ENCODE assay signal across 10 cellular contexts in the genomic region with DNA sequence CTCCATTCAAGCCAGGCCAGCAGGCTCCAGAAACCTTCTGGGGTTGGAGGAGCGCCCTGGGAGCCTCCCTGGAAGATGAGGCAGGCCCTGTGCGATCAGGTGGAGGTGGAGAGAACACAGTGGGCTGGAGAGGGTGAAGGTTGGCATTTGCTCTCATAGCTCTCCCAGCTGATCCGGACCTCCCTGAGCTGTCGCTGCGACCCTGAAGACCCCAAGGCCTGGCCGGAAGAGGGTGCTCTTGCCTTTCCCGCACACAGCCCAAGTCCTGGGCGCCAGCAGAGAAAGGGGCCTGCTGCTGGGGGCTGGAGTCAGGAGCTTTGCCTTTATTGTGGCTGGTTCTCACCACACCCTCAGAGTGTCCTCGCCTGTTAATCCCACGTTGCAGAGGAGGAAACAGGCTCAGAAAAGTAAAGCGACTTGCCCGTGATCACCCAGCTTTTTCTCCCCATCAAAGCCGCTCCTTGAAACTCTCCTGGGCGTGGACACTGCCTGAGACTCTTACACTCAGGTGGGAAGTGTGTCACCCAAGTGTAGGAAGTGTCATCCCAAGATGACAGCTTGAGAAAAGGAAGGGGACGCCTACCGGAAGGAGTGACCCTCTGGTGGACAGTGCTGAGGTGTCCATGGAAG. TPM values are rescaled to one million over a fixed set of nuclear protein-coding genes. Genes with fewer than 3 reads are reported as not detected.
A peak's percentile ranks its signal among the peaks of the same experiment; 100 is the strongest.
DNase-seq lines count a peak whose midpoint lies in the region; ATAC-seq, FAIRE-seq and TF ChIP-seq lines count a peak whose summit lies in the region.
"Had no signal": no experiment of that assay in that cellular context is flagged by ENCODE, and none has a peak within 500 bp of the region (broad histone marks: within the 10 kb centered on the region; RNA-seq: fewer than 3 reads in every experiment).

No MANE protein-coding gene starts in this region.

- POLR2A ChIA-PET in K562 (lab: Yijun Ruan, JAX) = interaction anchor here (0.7 to 1.2 kb wide), 6 partner anchors 8 to 69 kb away, joined by 3 to 5 read pairs (median 4); partner anchors contain the start of genes ABHD14B and RPL29

- intact Hi-C loops in K562 (cut with micrococcal nuclease) (loop anchor here (5.0 kb wide), 5 partner anchors 48 to 443 kb away; partner anchors contain the start of genes GLYCTK and SEMA3G), kidney (cut with DNase I) (loop anchor here (5.0 kb wide), 2 partner anchors 118 to 138 kb away; no protein-coding TSS in a partner anchor)

- peak; percentile 86 for DNase-seq in 8988T
- DNase-seq in HFF-Myc (ENCODE audit: extremely low read depth, low read depth) = no peak
- peak in 2 of 4 experiments; percentile 57 to 62 for DNase-seq in K562 (ENCODE audit: extremely low read depth in 1 of 4, low spot score in 3 of 4)
- DNase-seq in kidney = peak; percentile 84
- no peak for DNase-seq in HUDEP-2 (lab: John Stamatoyannopoulos, UW; ENCODE audit: unreplicated experiment in 76 of 76)
- DNase-seq: cortex of kidney, NCI-H1105 had no signal

- no peak for TF ChIP-seq POLR2A in K562 (conservative IDR thresholded peaks at IDR 0.05)

- CTCF ChIA-PET in K562 (lab: Yijun Ruan, JAX; ENCODE audit: low intra/inter-chr PET ratio) = interaction anchor here (5.3 kb wide), 1 partner anchor 140 kb away, joined by 36 read pairs; no protein-coding TSS in a partner anchor

- H3K4me3 ChIP-seq in HFF-Myc (replicated peaks; ENCODE audit: low read depth, low read length) = no peak overlapping the region
- H3K4me3 ChIP-seq in K562 = no peak overlapping the region
- H3K4me3 ChIP-seq in kidney (ENCODE audit: low read length in 2 of 2) = no peak overlapping the region

- H2AFZ ChIP-seq in K562 (ENCODE audit: low read depth, low read length) = no peak overlapping the region

- H3K36me3 ChIP-seq in K562 (ENCODE audit: control insufficient read depth, insufficient read depth, low read length) = no peaks in the 10 kb centered on the region
- H3K36me3 ChIP-seq in kidney (ENCODE audit: control insufficient read depth in 1 of 2, insufficient read depth in 2 of 2, low read length in 2 of 2) = no peaks in the 10 kb centered on the region

- H3K27ac ChIP-seq in K562 (ENCODE audit: extremely low read depth, low read depth, low read length) = no peak overlapping the region
- no peak overlapping the region for H3K27ac ChIP-seq in kidney (ENCODE audit: low read depth in 2 of 2, low read length in 2 of 2)

- peak; percentile 65 to 81 for TF ChIP-seq RAD21 in K562 (CRISPR knock-in tag; conservative IDR thresholded peaks at IDR 0.05 in 1 of 2, IDR thresholded peaks at IDR 0.05 in 1 of 2)

- peak; percentile 78 for ATAC-seq in K562
- no peak for ATAC-seq in HG03439 (IDR thresholded peaks at IDR 0.05; ENCODE audit: unreplicated experiment)
- ATAC-seq in GM21717 (IDR thresholded peaks at IDR 0.05; ENCODE audit: unreplicated experiment) = no peak
- ATAC-seq in GM18517 (IDR thresholded peaks at IDR 0.05; ENCODE audit: unreplicated experiment) = no peak

- TF ChIP-seq EP300 in K562 (IDR thresholded peaks at IDR 0.05; ENCODE audit: low read length) = no peak

- in situ Hi-C loops in K562 (cut with MboI) = loop anchor here (5.0 to 25.0 kb wide), 2 partner anchors 123 to 383 kb away; no protein-coding TSS in a partner anchor

- no peaks in the 10 kb centered on the region for H3K27me3 ChIP-seq in K562 (ENCODE audit: control insufficient read depth in 2 of 2, insufficient read depth in 2 of 2, low read length in 2 of 2)

- H3K9ac ChIP-seq in K562 (ENCODE audit: insufficient read depth in 1 of 2, low read depth in 2 of 2, low read length in 2 of 2) = peak overlapping the region in 1 of 2 experiments; percentile 76; a peak in 1 of 4 replicates
- no peak overlapping the region for H3K9ac ChIP-seq in kidney (ENCODE audit: low read length in 2 of 2)

- FAIRE-seq in K562 (lab: Jason Lieb, UNC) = peak; percentile 54
- no peak for FAIRE-seq in kidney (lab: Jason Lieb, UNC)

- no peak overlapping the region for H3K4me2 ChIP-seq in K562 (ENCODE audit: insufficient read depth, low read length)

- BruUV-seq in K562 (replicated peaks; lab: Mats Ljungman, UMichigan) = no TSS peak

- peaks cover 26 to 39% of the 10 kb centered on the region in 2 experiments for H3K4me1 ChIP-seq in K562 (replicated peaks in 1 of 2; ENCODE audit: control insufficient read depth in 2 of 2, insufficient read depth in 2 of 2, low read length in 2 of 2)
- peaks cover 3 to 17% of the 10 kb centered on the region in 2 donors for H3K4me1 ChIP-seq in kidney (ENCODE audit: control insufficient read depth in 1 of 2, insufficient read depth in 1 of 2, low read depth in 1 of 2, low read length in 2 of 2)

- no peaks in the 10 kb centered on the region for H3K9me1 ChIP-seq in K562 (ENCODE audit: control insufficient read depth, insufficient read depth, low read length)

- H3K9me3 ChIP-seq in K562 (replicated peaks; ENCODE audit: control insufficient read depth, insufficient read depth, low read depth, low read length) (no peaks in the 10 kb centered on the region), kidney (ENCODE audit: control insufficient read depth in 1 of 2, low read length in 2 of 2) (no peaks in the 10 kb centered on the region)

- no peaks in the 10 kb centered on the region for H3K79me2 ChIP-seq in K562 (ENCODE audit: control insufficient read depth, insufficient read depth, low read length)

- H4K20me1 ChIP-seq in K562 (replicated peaks; ENCODE audit: control insufficient read depth, insufficient read depth, low read length) = no peaks in the 10 kb centered on the region

- peak; percentile 77 for TF ChIP-seq CTCF in HFF-Myc (IDR thresholded peaks at IDR 0.05; ENCODE audit: low read depth, low read length, missing control alignments)
- TF ChIP-seq CTCF in K562 (IDR thresholded peaks at IDR 0.05 in 2 of 3, conservative IDR thresholded peaks at IDR 0.05 in 1 of 3; ENCODE audit: insufficient read depth in 2 of 3, low read depth in 1 of 3, low read length in 3 of 3) = peak; percentile 67 to 78 (median 72)
- peak; percentile 4 for TF ChIP-seq CTCF in kidney (IDR thresholded peaks at IDR 0.05; ENCODE audit: borderline replicate concordance, extremely low read depth, insufficient read depth)

- 9% methylated on average over 9 of the region's 16 CpGs for WGBS in K562 (ENCODE audit: insufficient coverage, low coverage, missing lambda C conversion rate)

RNA-seq across cellular contexts. Expression of gene RPL29, which starts 8.6 kb away (rescaled TPM):
- total RNA-seq in K562 (2011; cell fraction: chromatin; rRNA removed; ENCODE audit: low replicate concordance) = 184 and 350 TPM in 2 replicates
- total RNA-seq in K562 (2011; cell fraction: nucleolus; rRNA removed) = 475 and 490 TPM in 2 replicates
- 538 and 894 TPM in 2 replicates for total RNA-seq in K562 (2011; cell fraction: nucleoplasm; rRNA removed)
- total RNA-seq in K562 (2014; rRNA removed) (1,104 and 1,143 TPM in 2 replicates), K562 (2014; rRNA removed; fragmentation: Illumina TruSeq; extraction: Trizol) (811 and 895 TPM in 2 replicates), K562 (2015; rRNA removed; fragmentation: Illumina TruSeq; extraction: Trizol) (1,065 and 1,147 TPM in 2 replicates), K562 (2021) (917 and 1,045 TPM in 2 replicates), kidney (785 TPM)
- polyA plus RNA-seq in K562 (2011; rRNA removed) (1,156 and 1,373 TPM in 2 replicates), K562 (2014; fragmentation: Illumina TruSeq; extraction: Trizol) (1,281 and 1,602 TPM in 2 replicates), K562 (2014; fragmentation: Nextera tagmentation; extraction: Ambion mirVana) (100 to 1,000 TPM; 568 to 871 TPM), K562 (2014; rRNA removed) (1,326 and 1,475 TPM in 2 replicates), kidney (ENCODE audit: insufficient read depth, low read depth, low replicate concordance) (1,416 TPM)
- polyA plus RNA-seq in K562 (2011; cell fraction: cytosol; rRNA removed) = 2,082 and 2,495 TPM in 2 replicates
- 709 and 859 TPM in 2 replicates for polyA plus RNA-seq in K562 (2011; cell fraction: nucleus; rRNA removed)
- polyA plus RNA-seq in K562 (2012) = 1,411 and 1,997 TPM in 2 replicates
- 954 and 1,034 TPM in 2 replicates for polyA minus RNA-seq in K562 (2011; rRNA and poly(A)+ RNA removed)
- polyA minus RNA-seq in K562 (2011; cell fraction: cytosol; rRNA and poly(A)+ RNA removed) = 628 and 690 TPM in 2 replicates
- polyA minus RNA-seq in K562 (2011; cell fraction: nucleus; rRNA and poly(A)+ RNA removed) = 177 and 303 TPM in 2 replicates

RNA-seq across cellular contexts. Expression of gene ACY1, which starts 20.9 kb away (rescaled TPM):
- total RNA-seq in K562 (2011; cell fraction: chromatin; rRNA removed; ENCODE audit: low replicate concordance) = 84.3 and 247 TPM in 2 replicates
- 195 and 196 TPM in 2 replicates for total RNA-seq in K562 (2011; cell fraction: nucleolus; rRNA removed)
- 130 and 134 TPM in 2 replicates for total RNA-seq in K562 (2011; cell fraction: nucleoplasm; rRNA removed)
- total RNA-seq in K562 (2014; rRNA removed) = 118 and 179 TPM in 2 replicates
- total RNA-seq in K562 (2014; rRNA removed; fragmentation: Illumina TruSeq; extraction: Trizol) = 44.6 and 70.7 TPM in 2 replicates
- total RNA-seq in K562 (2015; rRNA removed; fragmentation: Illumina TruSeq; extraction: Trizol) = 93.2 and 96.9 TPM in 2 replicates
- 134 and 138 TPM in 2 replicates for total RNA-seq in K562 (2021)
- 104 and 144 TPM in 2 replicates for polyA plus RNA-seq in K562 (2011; rRNA removed)
- polyA plus RNA-seq in K562 (2011; cell fraction: cytosol; rRNA removed) = 184 and 389 TPM in 2 replicates
- polyA plus RNA-seq in K562 (2011; cell fraction: nucleus; rRNA removed) = 211 and 337 TPM in 2 replicates
- polyA plus RNA-seq in K562 (2012) = 145 and 205 TPM in 2 replicates
- 123 and 129 TPM in 2 replicates for polyA plus RNA-seq in K562 (2014; fragmentation: Illumina TruSeq; extraction: Trizol)
- 100 to 1,000 TPM; 179 to 195 TPM for polyA plus RNA-seq in K562 (2014; fragmentation: Nextera tagmentation; extraction: Ambion mirVana)
- polyA plus RNA-seq in K562 (2014; rRNA removed) = 128 and 136 TPM in 2 replicates
- 63.4 and 90.9 TPM in 2 replicates for polyA minus RNA-seq in K562 (2011; rRNA and poly(A)+ RNA removed)
- polyA minus RNA-seq in K562 (2011; cell fraction: cytosol; rRNA and poly(A)+ RNA removed) = 94.5 and 118 TPM in 2 replicates
- polyA minus RNA-seq in K562 (2011; cell fraction: nucleus; rRNA and poly(A)+ RNA removed) = 79.1 and 86.7 TPM in 2 replicates
- total RNA-seq in kidney = 68.1 TPM
- polyA plus RNA-seq in kidney (ENCODE audit: insufficient read depth, low read depth, low replicate concordance) = 856 TPM

RNA-seq across cellular contexts. Expression of gene ABHD14A, which starts 29.4 kb away (rescaled TPM):
- 1.7 and 7.0 TPM in 2 replicates for total RNA-seq in K562 (2011; cell fraction: chromatin; rRNA removed; ENCODE audit: low replicate concordance)
- total RNA-seq in K562 (2011; cell fraction: nucleolus; rRNA removed) = 12.5 and 13.2 TPM in 2 replicates
- total RNA-seq in K562 (2011; cell fraction: nucleoplasm; rRNA removed) = 9.3 and 10.3 TPM in 2 replicates
- total RNA-seq in K562 (2014; rRNA removed) = 8.4 and 12.2 TPM in 2 replicates
- total RNA-seq in K562 (2014; rRNA removed; fragmentation: Illumina TruSeq; extraction: Trizol) = 1.7 and 3.3 TPM in 2 replicates
- 7.7 and 8.3 TPM in 2 replicates for total RNA-seq in K562 (2015; rRNA removed; fragmentation: Illumina TruSeq; extraction: Trizol)
- total RNA-seq in K562 (2021) = 9.4 and 10.6 TPM in 2 replicates
- 6.6 and 10.5 TPM in 2 replicates for polyA plus RNA-seq in K562 (2011; rRNA removed)
- polyA plus RNA-seq in K562 (2011; cell fraction: cytosol; rRNA removed) = 20.3 and 55.0 TPM in 2 replicates
- 5.8 and 7.5 TPM in 2 replicates for polyA plus RNA-seq in K562 (2011; cell fraction: nucleus; rRNA removed)
- 10.5 and 14.1 TPM in 2 replicates for polyA plus RNA-seq in K562 (2012)
- 7.1 and 8.4 TPM in 2 replicates for polyA plus RNA-seq in K562 (2014; fragmentation: Illumina TruSeq; extraction: Trizol)
- 1 to 10 TPM in 1 of 2 experiments, under 1 TPM in 1; 0.90 to 2.0 TPM for polyA plus RNA-seq in K562 (2014; fragmentation: Nextera tagmentation; extraction: Ambion mirVana)
- 9.6 and 14.0 TPM in 2 replicates for polyA plus RNA-seq in K562 (2014; rRNA removed)
- 1.6 and 5.7 TPM in 2 replicates for polyA minus RNA-seq in K562 (2011; rRNA and poly(A)+ RNA removed)
- polyA minus RNA-seq in K562 (2011; cell fraction: cytosol; rRNA and poly(A)+ RNA removed) = 4.3 and 7.0 TPM in 2 replicates
- 0.54 and 0.78 TPM in 2 replicates for polyA minus RNA-seq in K562 (2011; cell fraction: nucleus; rRNA and poly(A)+ RNA removed)
- 20.7 TPM for total RNA-seq in kidney
- 50.5 TPM for polyA plus RNA-seq in kidney (ENCODE audit: insufficient read depth, low read depth, low replicate concordance)

RNA-seq across cellular contexts. Expression of gene ABHD14B, which starts 30.4 kb away (rescaled TPM):
- total RNA-seq in K562 (2011; cell fraction: chromatin; rRNA removed; ENCODE audit: low replicate concordance) = 33.5 and 88.4 TPM in 2 replicates
- total RNA-seq in K562 (2011; cell fraction: nucleolus; rRNA removed) = 69.5 and 79.0 TPM in 2 replicates
- total RNA-seq in K562 (2011; cell fraction: nucleoplasm; rRNA removed) = 83.9 and 125 TPM in 2 replicates
- total RNA-seq in K562 (2014; rRNA removed) = 46.5 and 78.4 TPM in 2 replicates
- total RNA-seq in K562 (2014; rRNA removed; fragmentation: Illumina TruSeq; extraction: Trizol) = 27.4 and 28.3 TPM in 2 replicates
- 33.7 and 34.0 TPM in 2 replicates for total RNA-seq in K562 (2015; rRNA removed; fragmentation: Illumina TruSeq; extraction: Trizol)
- total RNA-seq in K562 (2021) = 65.2 and 68.0 TPM in 2 replicates
- polyA plus RNA-seq in K562 (2011; rRNA removed) = 107 and 114 TPM in 2 replicates
- 153 and 233 TPM in 2 replicates for polyA plus RNA-seq in K562 (2011; cell fraction: cytosol; rRNA removed)
- polyA plus RNA-seq in K562 (2011; cell fraction: nucleus; rRNA removed) = 82.3 and 118 TPM in 2 replicates
- polyA plus RNA-seq in K562 (2012) = 58.2 and 103 TPM in 2 replicates
- 72.2 and 86.5 TPM in 2 replicates for polyA plus RNA-seq in K562 (2014; fragmentation: Illumina TruSeq; extraction: Trizol)
- polyA plus RNA-seq in K562 (2014; fragmentation: Nextera tagmentation; extraction: Ambion mirVana) = 10 to 100 TPM; 10.6 to 11.7 TPM
- polyA plus RNA-seq in K562 (2014; rRNA removed) = 80.5 and 87.3 TPM in 2 replicates
- 50.4 and 76.8 TPM in 2 replicates for polyA minus RNA-seq in K562 (2011; rRNA and poly(A)+ RNA removed)
- polyA minus RNA-seq in K562 (2011; cell fraction: cytosol; rRNA and poly(A)+ RNA removed) = 38.9 and 39.4 TPM in 2 replicates
- polyA minus RNA-seq in K562 (2011; cell fraction: nucleus; rRNA and poly(A)+ RNA removed) = 26.3 and 30.1 TPM in 2 replicates
- 73.5 TPM for total RNA-seq in kidney
- 207 TPM for polyA plus RNA-seq in kidney (ENCODE audit: insufficient read depth, low read depth, low replicate concordance)

RNA-seq across cellular contexts. Expression of gene PCBP4, which starts 37.0 kb away (rescaled TPM):
- total RNA-seq in K562 (2011; cell fraction: chromatin; rRNA removed; ENCODE audit: low replicate concordance) = 3.7 and 14.0 TPM in 2 replicates
- total RNA-seq in K562 (2011; cell fraction: nucleolus; rRNA removed) = 5.8 and 7.8 TPM in 2 replicates
- 4.6 and 5.4 TPM in 2 replicates for total RNA-seq in K562 (2011; cell fraction: nucleoplasm; rRNA removed)
- total RNA-seq in K562 (2014; rRNA removed) = 4.6 and 4.9 TPM in 2 replicates
- total RNA-seq in K562 (2014; rRNA removed; fragmentation: Illumina TruSeq; extraction: Trizol) = 0.73 and 0.93 TPM in 2 replicates
- 1.6 and 2.1 TPM in 2 replicates for total RNA-seq in K562 (2015; rRNA removed; fragmentation: Illumina TruSeq; extraction: Trizol)
- 4.7 and 5.7 TPM in 2 replicates for total RNA-seq in K562 (2021)
- polyA plus RNA-seq in K562 (2011; rRNA removed) = 3.1 and 5.5 TPM in 2 replicates
- polyA plus RNA-seq in K562 (2011; cell fraction: cytosol; rRNA removed) = 4.5 and 7.3 TPM in 2 replicates
- polyA plus RNA-seq in K562 (2011; cell fraction: nucleus; rRNA removed) = 15.9 and 21.8 TPM in 2 replicates
- 3.7 and 10.9 TPM in 2 replicates for polyA plus RNA-seq in K562 (2012)
- 2.6 and 4.7 TPM in 2 replicates for polyA plus RNA-seq in K562 (2014; fragmentation: Illumina TruSeq; extraction: Trizol)
- under 1 TPM; 0.06 to 0.07 TPM for polyA plus RNA-seq in K562 (2014; fragmentation: Nextera tagmentation; extraction: Ambion mirVana)
- polyA plus RNA-seq in K562 (2014; rRNA removed) = 5.8 and 6.4 TPM in 2 replicates
- polyA minus RNA-seq in K562 (2011; rRNA and poly(A)+ RNA removed) = 1.3 and 1.9 TPM in 2 replicates
- 1.4 and 1.6 TPM in 2 replicates for polyA minus RNA-seq in K562 (2011; cell fraction: cytosol; rRNA and poly(A)+ RNA removed)
- 1.9 and 3.9 TPM in 2 replicates for polyA minus RNA-seq in K562 (2011; cell fraction: nucleus; rRNA and poly(A)+ RNA removed)
- 31.7 TPM for total RNA-seq in kidney
- 34.0 TPM for polyA plus RNA-seq in kidney (ENCODE audit: insufficient read depth, low read depth, low replicate concordance)

Comparison
In these comparisons a context has a peak if more than half of its experiments do, and no peak if none do; other contexts are left out.
1. DNase-seq: peak in 8988T (single experiment) and kidney (single experiment); none in HFF-Myc (single experiment) and HUDEP-2 (0 of 76).
2. CTCF ChIP-seq: peak in every context shown above with its lines; median percentile 77 in HFF-Myc; 72 in K562; 4 in kidney.